15 cellular contexts compared by ENCODE assay signal in the genomic region with DNA sequence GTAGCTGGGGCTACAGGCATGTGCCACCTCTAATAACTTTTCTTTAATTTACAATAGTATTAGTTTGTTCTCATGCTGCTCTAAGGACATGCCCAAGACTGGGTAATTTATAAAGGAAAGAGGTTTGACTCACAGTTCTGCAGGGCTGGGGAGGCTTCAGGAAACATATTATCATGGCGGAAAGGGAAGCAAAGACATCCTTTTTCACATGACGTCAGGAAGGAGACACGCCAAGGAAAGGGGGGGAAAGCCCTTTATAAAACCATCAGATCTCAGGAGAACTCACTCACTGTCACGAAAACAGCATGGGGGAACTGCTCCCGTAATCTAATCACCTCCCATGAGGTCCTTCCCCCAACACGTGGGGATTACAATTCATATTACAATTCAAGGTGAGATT. TPM values are rescaled to one million over a fixed set of nuclear protein-coding genes. Genes with fewer than 3 reads are reported as not detected.
A peak's percentile ranks its signal among the peaks of the same experiment; 100 is the strongest.
DNase-seq lines count a peak whose midpoint lies in the region; ATAC-seq, FAIRE-seq and TF ChIP-seq lines count a peak whose summit lies in the region.
"Had no signal": no experiment of that assay in that cellular context is flagged by ENCODE, and none has a peak within 500 bp of the region (broad histone marks: within the 10 kb centered on the region; RNA-seq: fewer than 3 reads in every experiment).

No MANE protein-coding gene starts in this region.

- 60% methylated on average over 6 of the region's 6 CpGs for WGBS in right lobe of liver (ENCODE audit: insufficient coverage, low coverage, low lambda C conversion rate, missing lambda C conversion rate)
- 89 to 91% methylated on average over 6 of the region's 6 CpGs for WGBS in thyroid gland, 2 donors

- DNase-seq in activated T-cell treated with anti-CD3 and anti-CD28 coated beads, Interleukin-2, amount 50 U/mL, for 72 hours: no peak
- DNase-seq in activated T-cell treated with anti-CD3 and anti-CD28 coated beads, Interleukin-2, amount 50 U/mL, for 48 hours: no peak
- no peak for DNase-seq in astrocyte (ENCODE audit: low read depth)
- peak in 1 of 3 donors; percentile 16 for DNase-seq in right lobe of liver
- DNase-seq in thyroid gland: no peak
- DNase-seq in T1000 (lab: John Stamatoyannopoulos, UW): no peak
- no peak for DNase-seq in NCI-H510A (lab: John Stamatoyannopoulos, UW)
- no peak for DNase-seq in nucleus accumbens (lab: John Stamatoyannopoulos, UW)
- DNase-seq: DMS79, dorsolateral prefrontal cortex, foreskin keratinocyte, SK-N-SH had no signal

- ATAC-seq in activated T-cell treated with anti-CD3 and anti-CD28 coated beads, Interleukin-2, amount 50 U/mL, for 72 hours (replicated peaks in 1 of 2): no peak
- ATAC-seq in right lobe of liver: peak; percentile 31 to 43 (median 34)
- ATAC-seq: activated CD4-positive, CD25-positive, alpha-beta regulatory T cell treated with anti-CD3 and anti-CD28 coated beads, Interleukin-2, amount 50 U/mL, for 24 hours; foreskin keratinocyte had no signal

- TF ChIP-seq CTCF in astrocyte (IDR thresholded peaks at IDR 0.05; ENCODE audit: insufficient read depth, low read depth, low read length) (no peak), right lobe of liver (IDR thresholded peaks at IDR 0.05) (no peak), thyroid gland (IDR thresholded peaks at IDR 0.05) (no peak)

- TF ChIP-seq POLR2A in right lobe of liver (IDR thresholded peaks at IDR 0.05): no peak
- TF ChIP-seq POLR2A in thyroid gland (IDR thresholded peaks at IDR 0.05): no peak

- no peaks in the 10 kb centered on the region for H3K9me3 ChIP-seq in astrocyte (ENCODE audit: insufficient read depth, low read depth, low read length)
- no peaks in the 10 kb centered on the region for H3K9me3 ChIP-seq in right lobe of liver
- no peaks in the 10 kb centered on the region for H3K9me3 ChIP-seq in thyroid gland
- H3K9me3 ChIP-seq: HAP-1, SK-N-SH had no signal

- no peak overlapping the region for H3K4me3 Mint-ChIP-seq in activated T-cell treated with anti-CD3 and anti-CD28 coated beads, Interleukin-2, amount 50 U/mL, for 72 hours
- no peak overlapping the region for H3K4me3 Mint-ChIP-seq in astrocyte (ENCODE audit: unreplicated experiment)

- peaks cover 61% of the 10 kb centered on the region for H3K79me2 ChIP-seq in astrocyte (ENCODE audit: insufficient read depth, low read length)

- FAIRE-seq in astrocyte (lab: Jason Lieb, UNC): no peak
- FAIRE-seq: urothelium cell line had no signal

- peaks cover 21% of the 10 kb centered on the region for H3K4me1 ChIP-seq in astrocyte (ENCODE audit: insufficient read depth, low read length)
- H3K4me1 ChIP-seq in right lobe of liver: peaks cover 0 to 27% (median 10%) of the 10 kb centered on the region in 4 donors
- H3K4me1 ChIP-seq in thyroid gland: peaks cover 26 to 45% of the 10 kb centered on the region in 2 donors
- H3K4me1 ChIP-seq: HAP-1 had no signal

- H4K20me1 ChIP-seq in astrocyte (ENCODE audit: insufficient read depth, low read length): peaks cover 4% of the 10 kb centered on the region

- peaks cover 73% of the 10 kb centered on the region for H3K4me1 Mint-ChIP-seq in activated T-cell treated with anti-CD3 and anti-CD28 coated beads, Interleukin-2, amount 50 U/mL, for 72 hours (ENCODE audit: low read depth)
- H3K4me1 Mint-ChIP-seq in astrocyte (ENCODE audit: low read depth, unreplicated experiment): peaks cover 5% of the 10 kb centered on the region

- no peak overlapping the region for H2AFZ ChIP-seq in astrocyte (ENCODE audit: low read depth, low read length)

- H3K4me3 ChIP-seq in astrocyte (ENCODE audit: insufficient read depth, low read depth, low read length) (no peak overlapping the region), right lobe of liver (no peak overlapping the region), thyroid gland (replicated peaks in 1 of 3) (no peak overlapping the region)
- H3K4me3 ChIP-seq: dorsolateral prefrontal cortex, HAP-1 had no signal

- peak overlapping the region; percentile 48 for H3K27ac Mint-ChIP-seq in activated T-cell treated with anti-CD3 and anti-CD28 coated beads, Interleukin-2, amount 50 U/mL, for 72 hours
- no peak overlapping the region for H3K27ac Mint-ChIP-seq in astrocyte (ENCODE audit: unreplicated experiment)

- intact Hi-C loops in right lobe of liver (cut with DNase I): no loop called here
- intact Hi-C loops in thyroid gland (cut with DNase I): no loop called here

- H3K27me3 ChIP-seq in astrocyte (ENCODE audit: insufficient read depth, low read length) (no peaks in the 10 kb centered on the region), right lobe of liver (no peaks in the 10 kb centered on the region), thyroid gland (no peaks in the 10 kb centered on the region)
- H3K27me3 ChIP-seq: dorsolateral prefrontal cortex, foreskin keratinocyte had no signal

- no peak overlapping the region for H3K9ac ChIP-seq in astrocyte (ENCODE audit: low read length)
- H3K9ac ChIP-seq: SK-N-SH had no signal

- peaks cover 31 to 66% of the 10 kb centered on the region in 2 donors for H3K36me3 Mint-ChIP-seq in activated T-cell treated with anti-CD3 and anti-CD28 coated beads, Interleukin-2, amount 50 U/mL, for 72 hours (ENCODE audit: insufficient read depth in 2 of 2)
- peaks cover 6% of the 10 kb centered on the region for H3K36me3 Mint-ChIP-seq in astrocyte (ENCODE audit: low read depth, unreplicated experiment)

- H3K36me3 ChIP-seq in astrocyte (ENCODE audit: insufficient read depth, low read length) (peaks cover 8% of the 10 kb centered on the region), right lobe of liver (peaks cover 0 to 29% (median 17%) of the 10 kb centered on the region in 4 donors), thyroid gland (no peaks in the 10 kb centered on the region)
- H3K36me3 ChIP-seq: HAP-1 had no signal

- no peaks in the 10 kb centered on the region for H3K27me3 Mint-ChIP-seq in activated T-cell treated with anti-CD3 and anti-CD28 coated beads, Interleukin-2, amount 50 U/mL, for 72 hours (ENCODE audit: low read depth)
- H3K27me3 Mint-ChIP-seq in astrocyte (ENCODE audit: low read depth, unreplicated experiment): no peaks in the 10 kb centered on the region

- no peak overlapping the region for H3K4me2 ChIP-seq in astrocyte (ENCODE audit: low read length)
- H3K4me2 ChIP-seq: SK-N-SH had no signal

- H3K27ac ChIP-seq in astrocyte (ENCODE audit: low read depth, low read length) (peak overlapping the region; percentile 13), right lobe of liver (peak overlapping the region in 2 of 3 donors; percentile 26 to 53), thyroid gland (peak overlapping the region; percentile 81 to 98 (median 97))
- H3K27ac ChIP-seq: foreskin keratinocyte had no signal

- no peaks in the 10 kb centered on the region for H3K9me3 Mint-ChIP-seq in activated T-cell treated with anti-CD3 and anti-CD28 coated beads, Interleukin-2, amount 50 U/mL, for 72 hours
- peaks cover 6% of the 10 kb centered on the region for H3K9me3 Mint-ChIP-seq in astrocyte (ENCODE audit: unreplicated experiment)

RNA-seq across cellular contexts. Expression of gene IL4R, which starts 18.3 kb away (rescaled TPM):
- 100 to 1,000 TPM; 313 to 348 TPM for total RNA-seq in activated T-cell treated with anti-CD3 and anti-CD28 coated beads, Interleukin-2, amount 50 U/mL, for 72 hours
- 17.5 and 17.6 TPM in 2 replicates for total RNA-seq in astrocyte
- total RNA-seq in right lobe of liver: 100 to 1,000 TPM in 1 of 6 experiments, 10 to 100 TPM in 5; 38.8 to 147 (median 46.9) TPM
- 10 to 100 TPM; 18.5 to 42.5 (median 21.7) TPM for total RNA-seq in thyroid gland

Comparison
In these comparisons a context has a peak if more than half of its experiments do, and no peak if none do; other contexts are left out.
1. ATAC-seq: peak in right lobe of liver (4 of 4); none in activated T-cell treated with anti-CD3 and anti-CD28 coated beads, Interleukin-2, amount 50 U/mL, for 72 hours (0 of 2).
2. H3K27ac ChIP-seq: peak in every context shown above with its lines; median percentile 97 in thyroid gland; 40 in right lobe of liver; 13 in astrocyte.